In the genomic region with DNA sequence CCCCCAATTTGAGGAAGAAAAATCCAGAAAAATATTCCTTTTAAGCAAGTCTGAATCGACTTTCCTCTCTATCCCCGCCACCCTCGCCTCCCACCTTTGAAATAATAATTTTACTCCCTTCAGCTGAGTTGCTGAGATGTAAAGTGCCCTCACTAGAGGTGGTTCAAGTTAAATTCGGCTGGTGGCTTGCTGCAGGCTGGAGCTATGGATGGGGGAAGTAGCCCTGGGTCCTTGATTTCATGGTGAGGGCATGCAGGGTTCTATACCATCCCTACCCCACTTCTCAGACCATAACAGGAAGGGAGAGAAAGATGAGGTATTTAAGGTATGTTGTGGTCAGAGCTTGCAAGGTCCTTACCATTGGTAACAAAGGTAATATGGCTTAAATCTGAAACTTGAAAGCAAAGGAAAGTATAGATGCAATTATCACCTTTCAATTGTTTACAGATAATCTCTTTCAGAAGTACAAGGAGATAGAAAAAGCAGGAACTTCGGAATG, we compare ENCODE assay signal across 1 cellular context.
TF ChIP-seq lines count a peak whose summit lies in the region.

No MANE protein-coding gene starts in this region.

TF ChIP-seq in GM12878, 131 proteins besides CTCF, POLR2A, EP300 and RAD21 (continued from another document):
- TF ChIP-seq, protein P1, sequence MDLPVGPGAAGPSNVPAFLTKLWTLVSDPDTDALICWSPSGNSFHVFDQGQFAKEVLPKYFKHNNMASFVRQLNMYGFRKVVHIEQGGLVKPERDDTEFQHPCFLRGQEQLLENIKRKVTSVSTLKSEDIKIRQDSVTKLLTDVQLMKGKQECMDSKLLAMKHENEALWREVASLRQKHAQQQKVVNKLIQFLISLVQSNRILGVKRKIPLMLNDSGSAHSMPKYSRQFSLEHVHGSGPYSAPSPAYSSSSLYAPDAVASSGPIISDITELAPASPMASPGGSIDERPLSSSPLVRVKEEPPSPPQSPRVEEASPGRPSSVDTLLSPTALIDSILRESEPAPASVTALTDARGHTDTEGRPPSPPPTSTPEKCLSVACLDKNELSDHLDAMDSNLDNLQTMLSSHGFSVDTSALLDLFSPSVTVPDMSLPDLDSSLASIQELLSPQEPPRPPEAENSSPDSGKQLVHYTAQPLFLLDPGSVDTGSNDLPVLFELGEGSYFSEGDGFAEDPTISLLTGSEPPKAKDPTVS (IDR thresholded peaks at IDR 0.05; ENCODE audit: low read depth, low read length) = no peak
- TF ChIP-seq SREBF2 (IDR thresholded peaks at IDR 0.05; ENCODE audit: low read length) (no peak), SIX5 (IDR thresholded peaks at IDR 0.05; ENCODE audit: low read depth, low read length, severe bottlenecking) (no peak), EED (IDR thresholded peaks at IDR 0.05; ENCODE audit: low read depth) (no peak), SUZ12 (IDR thresholded peaks at IDR 0.05; ENCODE audit: unreplicated experiment) (no peak), ATF7 (IDR thresholded peaks at IDR 0.05; ENCODE audit: low read depth) (peak; percentile 63), SRF (IDR thresholded peaks at IDR 0.05; ENCODE audit: low read depth in 2 of 2, low read length in 2 of 2) (no peak), IKZF2 (IDR thresholded peaks at IDR 0.05) (peak; percentile 42 to 45; a peak in 3 of 4 replicates), IKZF1 (conservative IDR thresholded peaks at IDR 0.05) (peak; percentile 47; the same call in 1 of the 2 replicates), IRF4 (IDR thresholded peaks at IDR 0.05; ENCODE audit: low read depth, low read length) (no peak), GATAD2B (conservative IDR thresholded peaks at IDR 0.05; ENCODE audit: low read depth) (no peak), HDAC2 (IDR thresholded peaks at IDR 0.05) (no peak)
- TF ChIP-seq, protein P2, sequence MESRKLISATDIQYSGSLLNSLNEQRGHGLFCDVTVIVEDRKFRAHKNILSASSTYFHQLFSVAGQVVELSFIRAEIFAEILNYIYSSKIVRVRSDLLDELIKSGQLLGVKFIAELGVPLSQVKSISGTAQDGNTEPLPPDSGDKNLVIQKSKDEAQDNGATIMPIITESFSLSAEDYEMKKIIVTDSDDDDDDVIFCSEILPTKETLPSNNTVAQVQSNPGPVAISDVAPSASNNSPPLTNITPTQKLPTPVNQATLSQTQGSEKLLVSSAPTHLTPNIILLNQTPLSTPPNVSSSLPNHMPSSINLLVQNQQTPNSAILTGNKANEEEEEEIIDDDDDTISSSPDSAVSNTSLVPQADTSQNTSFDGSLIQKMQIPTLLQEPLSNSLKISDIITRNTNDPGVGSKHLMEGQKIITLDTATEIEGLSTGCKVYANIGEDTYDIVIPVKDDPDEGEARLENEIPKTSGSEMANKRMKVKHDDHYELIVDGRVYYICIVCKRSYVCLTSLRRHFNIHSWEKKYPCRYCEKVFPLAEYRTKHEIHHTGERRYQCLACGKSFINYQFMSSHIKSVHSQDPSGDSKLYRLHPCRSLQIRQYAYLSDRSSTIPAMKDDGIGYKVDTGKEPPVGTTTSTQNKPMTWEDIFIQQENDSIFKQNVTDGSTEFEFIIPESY (IDR thresholded peaks at IDR 0.05) = no peak
- TF ChIP-seq, protein P3, sequence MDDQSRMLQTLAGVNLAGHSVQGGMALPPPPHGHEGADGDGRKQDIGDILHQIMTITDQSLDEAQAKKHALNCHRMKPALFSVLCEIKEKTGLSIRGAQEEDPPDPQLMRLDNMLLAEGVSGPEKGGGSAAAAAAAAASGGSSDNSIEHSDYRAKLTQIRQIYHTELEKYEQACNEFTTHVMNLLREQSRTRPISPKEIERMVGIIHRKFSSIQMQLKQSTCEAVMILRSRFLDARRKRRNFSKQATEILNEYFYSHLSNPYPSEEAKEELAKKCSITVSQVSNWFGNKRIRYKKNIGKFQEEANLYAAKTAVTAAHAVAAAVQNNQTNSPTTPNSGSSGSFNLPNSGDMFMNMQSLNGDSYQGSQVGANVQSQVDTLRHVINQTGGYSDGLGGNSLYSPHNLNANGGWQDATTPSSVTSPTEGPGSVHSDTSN (IDR thresholded peaks at IDR 0.05; ENCODE audit: insufficient replicate concordance, low read depth, low read length) = no peak
- TF ChIP-seq, protein P4, sequence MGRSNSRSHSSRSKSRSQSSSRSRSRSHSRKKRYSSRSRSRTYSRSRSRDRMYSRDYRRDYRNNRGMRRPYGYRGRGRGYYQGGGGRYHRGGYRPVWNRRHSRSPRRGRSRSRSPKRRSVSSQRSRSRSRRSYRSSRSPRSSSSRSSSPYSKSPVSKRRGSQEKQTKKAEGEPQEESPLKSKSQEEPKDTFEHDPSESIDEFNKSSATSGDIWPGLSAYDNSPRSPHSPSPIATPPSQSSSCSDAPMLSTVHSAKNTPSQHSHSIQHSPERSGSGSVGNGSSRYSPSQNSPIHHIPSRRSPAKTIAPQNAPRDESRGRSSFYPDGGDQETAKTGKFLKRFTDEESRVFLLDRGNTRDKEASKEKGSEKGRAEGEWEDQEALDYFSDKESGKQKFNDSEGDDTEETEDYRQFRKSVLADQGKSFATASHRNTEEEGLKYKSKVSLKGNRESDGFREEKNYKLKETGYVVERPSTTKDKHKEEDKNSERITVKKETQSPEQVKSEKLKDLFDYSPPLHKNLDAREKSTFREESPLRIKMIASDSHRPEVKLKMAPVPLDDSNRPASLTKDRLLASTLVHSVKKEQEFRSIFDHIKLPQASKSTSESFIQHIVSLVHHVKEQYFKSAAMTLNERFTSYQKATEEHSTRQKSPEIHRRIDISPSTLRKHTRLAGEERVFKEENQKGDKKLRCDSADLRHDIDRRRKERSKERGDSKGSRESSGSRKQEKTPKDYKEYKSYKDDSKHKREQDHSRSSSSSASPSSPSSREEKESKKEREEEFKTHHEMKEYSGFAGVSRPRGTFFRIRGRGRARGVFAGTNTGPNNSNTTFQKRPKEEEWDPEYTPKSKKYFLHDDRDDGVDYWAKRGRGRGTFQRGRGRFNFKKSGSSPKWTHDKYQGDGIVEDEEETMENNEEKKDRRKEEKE (IDR thresholded peaks at IDR 0.05) = no peak
- TF ChIP-seq, protein P5, sequence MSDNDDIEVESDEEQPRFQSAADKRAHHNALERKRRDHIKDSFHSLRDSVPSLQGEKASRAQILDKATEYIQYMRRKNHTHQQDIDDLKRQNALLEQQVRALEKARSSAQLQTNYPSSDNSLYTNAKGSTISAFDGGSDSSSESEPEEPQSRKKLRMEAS (IDR thresholded peaks at IDR 0.05; ENCODE audit: low read depth, low read length) = no peak
TF ChIP-seq in GM12878: peak in this region for 4.
